ENCODE assay signal across 8 cellular contexts in genomic region chr6:32796848-32797776, GRCh38. TPM values are rescaled to one million over a fixed set of nuclear protein-coding genes. Genes with fewer than 3 reads are reported as not detected.
DNase-seq lines count a peak whose midpoint lies in the region; ATAC-seq, FAIRE-seq and TF ChIP-seq lines count a peak whose summit lies in the region.

No MANE protein-coding gene starts in this region.

- no peak overlapping the region for H3K27ac ChIP-seq in kidney (ENCODE audit: low read depth in 2 of 2, low read length in 2 of 2)

- TF ChIP-seq CTCF in kidney (IDR thresholded peaks at IDR 0.05; ENCODE audit: borderline replicate concordance, extremely low read depth, insufficient read depth) = peak; percentile 96

- peak overlapping the region; percentile 35 to 44 for H3K4me3 ChIP-seq in kidney (ENCODE audit: low read length in 2 of 2)

- peaks cover 4 to 5% of the 10 kb centered on the region in 2 donors for H3K4me1 ChIP-seq in kidney (ENCODE audit: control insufficient read depth in 1 of 2, insufficient read depth in 1 of 2, low read depth in 1 of 2, low read length in 2 of 2)

- peak overlapping the region; percentile 74 for H3K27ac Mint-ChIP-seq in central memory CD8-positive, alpha-beta T cell (ENCODE audit: low read depth)

- H3K4me1 Mint-ChIP-seq in central memory CD8-positive, alpha-beta T cell = peaks cover 8% of the 10 kb centered on the region

- no peaks in the 10 kb centered on the region for H3K9me3 ChIP-seq in kidney (ENCODE audit: control insufficient read depth in 1 of 2, low read length in 2 of 2)

- no peaks in the 10 kb centered on the region for H3K36me3 ChIP-seq in kidney (ENCODE audit: control insufficient read depth in 1 of 2, insufficient read depth in 2 of 2, low read length in 2 of 2)

- peaks cover 10% of the 10 kb centered on the region for H3K9me3 Mint-ChIP-seq in central memory CD8-positive, alpha-beta T cell

- intact Hi-C loops in kidney (cut with DNase I) = no loop called here

- FAIRE-seq in kidney (lab: Jason Lieb, UNC) = peak; percentile 17

- H3K9ac ChIP-seq in kidney (ENCODE audit: low read length in 2 of 2) = peak overlapping the region in 1 of 2 donors; percentile 37

- DNase-seq in NCI-H510A treated with DMSO at 0.1 percent for 48 hours (lab: John Stamatoyannopoulos, UW) (peak; percentile 57), NCI-H510A (lab: John Stamatoyannopoulos, UW) (no peak), NCI-H1694 (lab: John Stamatoyannopoulos, UW) (peak; percentile 31), kidney (peak; percentile 79), mesenteric fat pad (ENCODE audit: low spot score) (no peak)
- DNase-seq in activated CD4-positive, CD25-positive, alpha-beta regulatory T cell treated with anti-CD3 and anti-CD28 coated beads, Interleukin-2, amount 50 U/mL, for 16 hours (ENCODE audit: low read depth, low spot score) = peak; percentile 63
- peak; percentile 63 to 85 for DNase-seq in central memory CD8-positive, alpha-beta T cell (ENCODE audit: low spot score in 2 of 2)
- DNase-seq in stimulated activated CD4-positive, alpha-beta T cell treated with anti-CD3 and anti-CD28 coated beads, Interleukin-15, amount 100 ng/mL, for 48 hours (ENCODE audit: low read depth in 2 of 2) = peak; percentile 37 to 63

- peak; percentile 62 for ATAC-seq in central memory CD8-positive, alpha-beta T cell (replicated peaks; ENCODE audit: extremely low read depth, poor library complexity, severe bottlenecking)

- peaks cover 2% of the 10 kb centered on the region for H3K36me3 Mint-ChIP-seq in central memory CD8-positive, alpha-beta T cell (ENCODE audit: insufficient read depth)

- peak overlapping the region; percentile 43 for H3K4me3 Mint-ChIP-seq in central memory CD8-positive, alpha-beta T cell

- H3K27me3 Mint-ChIP-seq in central memory CD8-positive, alpha-beta T cell = peaks cover 84% of the 10 kb centered on the region

RNA-seq across cellular contexts. Expression of gene HLA-DOB, which starts 19.7 kb away (rescaled TPM):
- 6.1 TPM for total RNA-seq in kidney
- polyA plus RNA-seq in kidney (ENCODE audit: insufficient read depth, low read depth, low replicate concordance) = 1.9 TPM
- not detected for total RNA-seq in mesenteric fat pad

RNA-seq across cellular contexts. Expression of gene HLA-DQB2, which starts 33.8 kb away (rescaled TPM):
- 15.1 TPM for total RNA-seq in kidney
- 1.7 TPM for polyA plus RNA-seq in kidney (ENCODE audit: insufficient read depth, low read depth, low replicate concordance)
- total RNA-seq in mesenteric fat pad = 3.0 TPM

RNA-seq across cellular contexts. Expression of gene TAP2, which starts 41.4 kb away (rescaled TPM):
- 37.6 TPM for total RNA-seq in kidney
- polyA plus RNA-seq in kidney (ENCODE audit: insufficient read depth, low read depth, low replicate concordance) = 25.4 TPM
- total RNA-seq in mesenteric fat pad = 45.8 TPM

RNA-seq across cellular contexts. Expression of gene PSMB8, which starts 46.7 kb away (rescaled TPM):
- 79.6 TPM for total RNA-seq in kidney
- polyA plus RNA-seq in kidney (ENCODE audit: insufficient read depth, low read depth, low replicate concordance) = 90.6 TPM
- 46.4 TPM for total RNA-seq in mesenteric fat pad

RNA-seq across cellular contexts. Expression of gene HLA-DQA2, which starts 55.9 kb away (rescaled TPM):
- total RNA-seq in kidney (6.4 TPM), mesenteric fat pad (1.5 TPM)
- polyA plus RNA-seq in kidney (ENCODE audit: insufficient read depth, low read depth, low replicate concordance) = 10.0 TPM

Comparison
In these comparisons a context has a peak if more than half of its experiments do, and no peak if none do; other contexts are left out.
1. DNase-seq: peak in NCI-H510A treated with DMSO at 0.1 percent for 48 hours (single experiment), NCI-H1694 (single experiment), activated CD4-positive, CD25-positive, alpha-beta regulatory T cell treated with anti-CD3 and anti-CD28 coated beads, Interleukin-2, amount 50 U/mL, for 16 hours (single experiment), central memory CD8-positive, alpha-beta T cell (2 of 2), kidney (single experiment) and stimulated activated CD4-positive, alpha-beta T cell treated with anti-CD3 and anti-CD28 coated beads, Interleukin-15, amount 100 ng/mL, for 48 hours (2 of 2); none in NCI-H510A (single experiment) and mesenteric fat pad (single experiment).